In genomic region chr1:220818421-220819173, GRCh38 we compare ENCODE assay signal across 8 cellular contexts. TPM values are rescaled to one million over a fixed set of nuclear protein-coding genes. Genes with fewer than 3 reads are reported as not detected.
DNase-seq lines count a peak whose midpoint lies in the region; ATAC-seq and TF ChIP-seq lines count a peak whose summit lies in the region.
"Had no signal": no experiment of that assay in that cellular context is flagged by ENCODE, and none has a peak within 500 bp of the region (broad histone marks: within the 10 kb centered on the region; RNA-seq: fewer than 3 reads in every experiment).

No MANE protein-coding gene starts in this region.

- peak; percentile 62 to 69 for ATAC-seq in lower lobe of right lung
- no peak for ATAC-seq in HG02852 (IDR thresholded peaks at IDR 0.05; ENCODE audit: unreplicated experiment)

- H3K4me3 Mint-ChIP-seq in type B pancreatic cell: peak overlapping the region; percentile 4
- H3K4me3 Mint-ChIP-seq in activated CD4-positive, alpha-beta memory T cell treated with anti-CD3 and anti-CD28 coated beads, Interleukin-2, amount 10 ng/mL, durations not matched to agents 7 days and 5 days: no peak overlapping the region

- H3K36me3 ChIP-seq in brain microvascular endothelial cell (replicated peaks): no peaks in the 10 kb centered on the region
- peaks cover 8% of the 10 kb centered on the region for H3K36me3 ChIP-seq in lower lobe of right lung

- H3K27ac Mint-ChIP-seq in type B pancreatic cell: no peak overlapping the region
- no peak overlapping the region for H3K27ac Mint-ChIP-seq in activated CD4-positive, alpha-beta memory T cell treated with anti-CD3 and anti-CD28 coated beads, Interleukin-2, amount 10 ng/mL, durations not matched to agents 7 days and 5 days

- H3K4me1 ChIP-seq in lower lobe of right lung: peaks cover 6% of the 10 kb centered on the region
- H3K4me1 ChIP-seq: left ventricle myocardium inferior had no signal

- DNase-seq in HFF-Myc (ENCODE audit: extremely low read depth, low read depth) (peak; percentile 88), brain microvascular endothelial cell (peak; percentile 65), lower lobe of right lung (no peak), type B pancreatic cell (ENCODE audit: extremely low spot score, unreplicated experiment) (no peak)
- DNase-seq in activated CD4-positive, alpha-beta T cell treated with anti-CD3 and anti-CD28 coated beads for 4 hours: no peak
- DNase-seq in activated CD4-positive, alpha-beta memory T cell treated with anti-CD3 and anti-CD28 coated beads, Interleukin-2, amount 10 ng/mL, durations not matched to agents 7 days and 5 days: no peak
- DNase-seq: left ventricle myocardium inferior had no signal

- H3K27ac ChIP-seq in brain microvascular endothelial cell: no peak overlapping the region
- H3K27ac ChIP-seq in lower lobe of right lung: peak overlapping the region; percentile 66
- H3K27ac ChIP-seq: left ventricle myocardium inferior had no signal

- peaks cover 4% of the 10 kb centered on the region for H3K9me3 Mint-ChIP-seq in type B pancreatic cell
- H3K9me3 Mint-ChIP-seq in activated CD4-positive, alpha-beta memory T cell treated with anti-CD3 and anti-CD28 coated beads, Interleukin-2, amount 10 ng/mL, durations not matched to agents 7 days and 5 days: no peaks in the 10 kb centered on the region

- TF ChIP-seq CTCF in HFF-Myc (IDR thresholded peaks at IDR 0.05; ENCODE audit: low read depth, low read length, missing control alignments): no peak
- no peak for TF ChIP-seq CTCF in brain microvascular endothelial cell (IDR thresholded peaks at IDR 0.05; ENCODE audit: low read depth, low read length, missing control alignments)
- no peak for TF ChIP-seq CTCF in lower lobe of right lung (IDR thresholded peaks at IDR 0.05)
- TF ChIP-seq CTCF in type B pancreatic cell (conservative IDR thresholded peaks at IDR 0.05): no peak

- intact Hi-C loops in lower lobe of right lung (cut with DNase I): no loop called here

- H3K4me3 ChIP-seq in HFF-Myc (replicated peaks; ENCODE audit: low read depth, low read length): no peak overlapping the region
- H3K4me3 ChIP-seq in brain microvascular endothelial cell (ENCODE audit: low read depth, low read length): no peak overlapping the region
- H3K4me3 ChIP-seq in lower lobe of right lung: no peak overlapping the region
- H3K4me3 ChIP-seq: left ventricle myocardium inferior had no signal

- no peaks in the 10 kb centered on the region for H3K9me3 ChIP-seq in lower lobe of right lung
- H3K9me3 ChIP-seq: left ventricle myocardium inferior had no signal

- POLR2A ChIA-PET in activated CD4-positive, alpha-beta memory T cell treated with anti-CD3 and anti-CD28 coated beads, Interleukin-2, amount 10 ng/mL, durations not matched to agents 7 days and 5 days (lab: Charles Lee): no interaction called here

- in situ Hi-C loops in brain microvascular endothelial cell (cut with HindIII; ENCODE audit: low pct_ligation_motif_present, low sequenced_read_pairs): no loop called here

- no peaks in the 10 kb centered on the region for H3K4me1 Mint-ChIP-seq in type B pancreatic cell (ENCODE audit: unreplicated experiment)
- no peaks in the 10 kb centered on the region for H3K4me1 Mint-ChIP-seq in activated CD4-positive, alpha-beta memory T cell treated with anti-CD3 and anti-CD28 coated beads, Interleukin-2, amount 10 ng/mL, durations not matched to agents 7 days and 5 days

- CTCF ChIA-PET in activated CD4-positive, alpha-beta memory T cell treated with anti-CD3 and anti-CD28 coated beads, Interleukin-2, amount 10 ng/mL, durations not matched to agents 7 days and 5 days (lab: Charles Lee): no interaction called here

- H3K27me3 Mint-ChIP-seq in type B pancreatic cell: peaks cover 18% of the 10 kb centered on the region
- H3K27me3 Mint-ChIP-seq in activated CD4-positive, alpha-beta memory T cell treated with anti-CD3 and anti-CD28 coated beads, Interleukin-2, amount 10 ng/mL, durations not matched to agents 7 days and 5 days: peaks cover 7% of the 10 kb centered on the region

- H3K27me3 ChIP-seq in brain microvascular endothelial cell (replicated peaks): no peaks in the 10 kb centered on the region
- H3K27me3 ChIP-seq in lower lobe of right lung (ENCODE audit: low read depth): no peaks in the 10 kb centered on the region

- H3K36me3 Mint-ChIP-seq in type B pancreatic cell: peaks cover 3% of the 10 kb centered on the region
- H3K36me3 Mint-ChIP-seq in activated CD4-positive, alpha-beta memory T cell treated with anti-CD3 and anti-CD28 coated beads, Interleukin-2, amount 10 ng/mL, durations not matched to agents 7 days and 5 days (ENCODE audit: low read depth): no peaks in the 10 kb centered on the region

RNA-seq across cellular contexts. Expression of gene MTARC1, which starts 31.9 kb away (rescaled TPM):
- 37.6 TPM for total RNA-seq in lower lobe of right lung
- total RNA-seq in type B pancreatic cell (ENCODE audit: low replicate concordance): 11.3 and 18.0 TPM in 2 replicates
- not detected for total RNA-seq in activated CD4-positive, alpha-beta memory T cell treated with anti-CD3 and anti-CD28 coated beads, Interleukin-2, amount 10 ng/mL, durations not matched to agents 7 days and 5 days

Comparison
In these comparisons a context has a peak if more than half of its experiments do, and no peak if none do; other contexts are left out.
1. DNase-seq: peak in HFF-Myc (single experiment) and brain microvascular endothelial cell (single experiment); none in lower lobe of right lung (single experiment), type B pancreatic cell (single experiment), activated CD4-positive, alpha-beta T cell treated with anti-CD3 and anti-CD28 coated beads for 4 hours (0 of 2) and activated CD4-positive, alpha-beta memory T cell treated with anti-CD3 and anti-CD28 coated beads, Interleukin-2, amount 10 ng/mL, durations not matched to agents 7 days and 5 days (single experiment).
2. RNA of gene MTARC1, which starts 31.9 kb away (total RNA-seq): 37.6 TPM in lower lobe of right lung (single experiment) and 11.3 to 18.0 TPM in type B pancreatic cell; not detected in activated CD4-positive, alpha-beta memory T cell treated with anti-CD3 and anti-CD28 coated beads, Interleukin-2, amount 10 ng/mL, durations not matched to agents 7 days and 5 days; every median in the first group is over 10 times any median in the second.